Comparison of ENCODE assay signal across 1 cellular context in genomic region chr2:64123740-64124139, GRCh38.
TF ChIP-seq lines count a peak whose summit lies in the region.

No MANE protein-coding gene starts in this region.

TF ChIP-seq in GM23338, 12 proteins besides CTCF, POLR2A, EP300 and RAD21 (continued from another document):
- TF ChIP-seq ZNF462 (CRISPR knock-in tag; IDR thresholded peaks at IDR 0.05), result no peak
- no peak for TF ChIP-seq ZNF114 (CRISPR knock-in tag; IDR thresholded peaks at IDR 0.05)
